ENCODE assay signal across 6 cellular contexts in genomic region chr21:35754583-35754982, GRCh38.
"Had no signal": no experiment of that assay in that cellular context is flagged by ENCODE, and none has a peak within 500 bp of the region (broad histone marks: within the 10 kb centered on the region; RNA-seq: fewer than 3 reads in every experiment).

No MANE protein-coding gene starts in this region.

- H3K9ac ChIP-seq: KMS-11 had no signal

- H3K4me2 ChIP-seq: KMS-11 had no signal

- H3K27ac ChIP-seq: HL-60, KMS-11 had no signal

- DNase-seq: IMR-90, KBM-7, KG1 had no signal

- H3K4me3 ChIP-seq: K562 had no signal
